ENCODE assay signal across 8 cellular contexts in genomic region chr19:50147462-50148423, GRCh38. TPM values are rescaled to one million over a fixed set of nuclear protein-coding genes. Genes with fewer than 3 reads are reported as not detected.
DNase-seq lines count a peak whose midpoint lies in the region; ATAC-seq, FAIRE-seq and TF ChIP-seq lines count a peak whose summit lies in the region.

No MANE protein-coding gene starts in this region.

- TF ChIP-seq CTCF in MM.1S (IDR thresholded peaks at IDR 0.05; ENCODE audit: low read length) (no peak), glutamatergic neuron (IDR thresholded peaks at IDR 0.05; ENCODE audit: partially characterized antibody, unreplicated experiment) (peak; percentile 11), osteocyte (IDR thresholded peaks at IDR 0.05) (peak; percentile 40), suprapubic skin (IDR thresholded peaks at IDR 0.05) (peak in 1 of 2 donors; percentile 18)

- no peaks in the 10 kb centered on the region for H3F3A ChIP-seq in MM.1S (ENCODE audit: insufficient read depth, low read length)

- H3K9me3 ChIP-seq in MM.1S (replicated peaks; ENCODE audit: insufficient read depth, low read length): no peaks in the 10 kb centered on the region
- no peaks in the 10 kb centered on the region for H3K9me3 ChIP-seq in suprapubic skin

- peak; percentile 76 for FAIRE-seq in G401.6 (lab: Jason Lieb, UNC)

- H3K27ac ChIP-seq in MM.1S (ENCODE audit: low read length) (no peak overlapping the region), suprapubic skin (peak overlapping the region; percentile 12)

- no peaks in the 10 kb centered on the region for H3K9me2 ChIP-seq in MM.1S (replicated peaks; ENCODE audit: insufficient read depth, low read length)

- H3K9me3 Mint-ChIP-seq in activated naive CD8-positive, alpha-beta T cell treated with anti-CD3 and anti-CD28 coated beads for 36 hours: peaks cover 1% of the 10 kb centered on the region
- peaks cover 6% of the 10 kb centered on the region for H3K9me3 Mint-ChIP-seq in glutamatergic neuron (ENCODE audit: unreplicated experiment)
- H3K9me3 Mint-ChIP-seq in osteocyte (ENCODE audit: unreplicated experiment): peaks cover 6% of the 10 kb centered on the region

- TF ChIP-seq EP300 in suprapubic skin (IDR thresholded peaks at IDR 0.05): no peak

- TF ChIP-seq POLR2A in suprapubic skin (IDR thresholded peaks at IDR 0.05): no peak

- DNase-seq in MM.1S (peak; percentile 28), SW 1271 (lab: John Stamatoyannopoulos, UW) (peak; percentile 73 to 86), glutamatergic neuron (peak; percentile 86), osteocyte (ENCODE audit: extremely low spot score, unreplicated experiment) (peak; percentile 89), suprapubic skin (ENCODE audit: low spot score in 2 of 2) (peak; percentile 89 to 91)
- peak; percentile 65 for DNase-seq in activated naive CD8-positive, alpha-beta T cell treated with anti-CD3 and anti-CD28 coated beads for 36 hours

- peaks cover 66% of the 10 kb centered on the region for H3K27me3 ChIP-seq in MM.1S (replicated peaks; ENCODE audit: insufficient read depth, low read length)
- H3K27me3 ChIP-seq in suprapubic skin: peaks cover 3% of the 10 kb centered on the region

- H3K9ac ChIP-seq in MM.1S (ENCODE audit: low read length): no peak overlapping the region

- H3K4me3 ChIP-seq in MM.1S (ENCODE audit: low read length) (peak overlapping the region; percentile 41; the same call in 1 of the 2 replicates), suprapubic skin (peak overlapping the region; percentile 61)

- no peak overlapping the region for H3K27ac Mint-ChIP-seq in activated naive CD8-positive, alpha-beta T cell treated with anti-CD3 and anti-CD28 coated beads for 36 hours
- H3K27ac Mint-ChIP-seq in glutamatergic neuron (ENCODE audit: unreplicated experiment) (peak overlapping the region; percentile 77), osteocyte (ENCODE audit: unreplicated experiment) (no peak overlapping the region)

- H2AFZ ChIP-seq in MM.1S (ENCODE audit: low read length): peak overlapping the region; percentile 10; the same call in 1 of the 2 replicates

- H3K36me3 Mint-ChIP-seq in activated naive CD8-positive, alpha-beta T cell treated with anti-CD3 and anti-CD28 coated beads for 36 hours: no peaks in the 10 kb centered on the region
- H3K36me3 Mint-ChIP-seq in glutamatergic neuron (ENCODE audit: unreplicated experiment) (no peaks in the 10 kb centered on the region), osteocyte (ENCODE audit: unreplicated experiment) (no peaks in the 10 kb centered on the region)

- peaks cover 34% of the 10 kb centered on the region for H3K27me3 Mint-ChIP-seq in activated naive CD8-positive, alpha-beta T cell treated with anti-CD3 and anti-CD28 coated beads for 36 hours
- H3K27me3 Mint-ChIP-seq in glutamatergic neuron (ENCODE audit: unreplicated experiment): peaks cover 5% of the 10 kb centered on the region
- no peaks in the 10 kb centered on the region for H3K27me3 Mint-ChIP-seq in osteocyte (ENCODE audit: unreplicated experiment)

- H3K4me1 Mint-ChIP-seq in activated naive CD8-positive, alpha-beta T cell treated with anti-CD3 and anti-CD28 coated beads for 36 hours: peaks cover 13% of the 10 kb centered on the region
- H3K4me1 Mint-ChIP-seq in glutamatergic neuron (ENCODE audit: low read depth, unreplicated experiment) (no peaks in the 10 kb centered on the region), osteocyte (ENCODE audit: unreplicated experiment) (peaks cover 6% of the 10 kb centered on the region)

- no peaks in the 10 kb centered on the region for H3K79me2 ChIP-seq in MM.1S (ENCODE audit: low read length)

- peak overlapping the region; percentile 76 for H3K4me3 Mint-ChIP-seq in activated naive CD8-positive, alpha-beta T cell treated with anti-CD3 and anti-CD28 coated beads for 36 hours
- peak overlapping the region; percentile 95 for H3K4me3 Mint-ChIP-seq in glutamatergic neuron (ENCODE audit: unreplicated experiment)
- peak overlapping the region; percentile 71 for H3K4me3 Mint-ChIP-seq in osteocyte (ENCODE audit: unreplicated experiment)

- peak overlapping the region; percentile 51; the same call in 1 of the 2 replicates for H3K4me2 ChIP-seq in MM.1S (ENCODE audit: low read depth, low read length)

- no peaks in the 10 kb centered on the region for H4K20me1 ChIP-seq in MM.1S (ENCODE audit: insufficient read depth, low read length)

- ATAC-seq in HG03469 (IDR thresholded peaks at IDR 0.05; ENCODE audit: unreplicated experiment): no peak

- H3K36me3 ChIP-seq in MM.1S (replicated peaks; ENCODE audit: insufficient read depth, low read length) (no peaks in the 10 kb centered on the region), suprapubic skin (no peaks in the 10 kb centered on the region)

- H3K4me1 ChIP-seq in MM.1S (ENCODE audit: low read length) (no peaks in the 10 kb centered on the region), suprapubic skin (peaks cover 11% of the 10 kb centered on the region)

- WGBS in suprapubic skin: 3% methylated on average over 48 of the region's 52 CpGs

RNA-seq across cellular contexts. Expression of gene IZUMO2, which starts 15.3 kb away (rescaled TPM):
- total RNA-seq in activated naive CD8-positive, alpha-beta T cell treated with anti-CD3 and anti-CD28 coated beads for 36 hours: not detected
- total RNA-seq in glutamatergic neuron (ENCODE audit: unreplicated experiment): not detected
- not detected in 2 replicates for total RNA-seq in osteocyte
- not detected for total RNA-seq in suprapubic skin

RNA-seq across cellular contexts. Expression of gene MYH14, which starts 55.7 kb away (rescaled TPM):
- total RNA-seq in activated naive CD8-positive, alpha-beta T cell treated with anti-CD3 and anti-CD28 coated beads for 36 hours: not detected
- total RNA-seq in glutamatergic neuron (ENCODE audit: unreplicated experiment) (0.59 TPM), osteocyte (not detected in 2 replicates), suprapubic skin (100 to 1,000 TPM in 3 of 4 donors, 10 to 100 TPM in 1; 84.8 to 116 (median 104) TPM)

Comparison
In these comparisons a context has a peak if more than half of its experiments do, and no peak if none do; other contexts are left out.
1. DNase-seq: peak in every context shown above with its lines; median percentile 90 in suprapubic skin; 89 in osteocyte; 86 in glutamatergic neuron; 80 in SW 1271; 65 in activated naive CD8-positive, alpha-beta T cell treated with anti-CD3 and anti-CD28 coated beads for 36 hours; 28 in MM.1S.
2. RNA of gene MYH14, which starts 55.7 kb away (total RNA-seq): 84.8 to 116 TPM in suprapubic skin; 0.59 TPM in glutamatergic neuron (single experiment), not detected in activated naive CD8-positive, alpha-beta T cell treated with anti-CD3 and anti-CD28 coated beads for 36 hours and not detected in osteocyte; every median in the first group is over 10 times any median in the second.
3. Peak in every context shown above with its lines, with median percentiles within 50 percentile points of each other: H3K4me3 Mint-ChIP-seq.